In the genomic region with DNA sequence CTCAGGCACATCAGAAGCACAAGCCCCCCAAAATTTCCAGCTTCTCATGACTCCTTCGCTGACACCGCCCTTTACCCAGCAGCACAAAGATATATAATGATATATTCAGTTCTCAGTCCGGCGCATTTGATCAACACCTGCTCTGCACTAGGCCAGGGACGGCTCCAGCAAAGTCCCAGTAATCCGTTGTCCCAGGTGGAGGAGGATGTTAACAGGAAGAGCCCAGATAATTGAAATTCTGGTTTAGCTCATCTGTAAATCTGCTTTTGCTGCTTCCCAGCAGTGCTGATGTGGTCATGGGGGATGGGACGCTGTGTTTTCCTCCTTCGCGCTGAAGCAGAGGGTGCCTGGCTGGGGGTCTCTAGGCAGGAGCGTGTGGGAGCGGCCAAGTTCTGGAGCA, we compare ENCODE assay signal across 1 cellular context.
TF ChIP-seq lines count a peak whose summit lies in the region.

No MANE protein-coding gene starts in this region.

TF ChIP-seq in neural cell, 6 proteins besides CTCF, POLR2A, EP300 and RAD21:
- TF ChIP-seq REST (IDR thresholded peaks at IDR 0.05; ENCODE audit: borderline replicate concordance) (no peak), MXI1 (conservative IDR thresholded peaks at IDR 0.05; ENCODE audit: poor library complexity, severe bottlenecking) (no peak), SMC3 (conservative IDR thresholded peaks at IDR 0.05; ENCODE audit: poor library complexity) (no peak)
